ENCODE assay signal across 1 cellular context in genomic region chr17:44899074-44899782, GRCh38.
TF ChIP-seq lines count a peak whose summit lies in the region.

TSS of gene EFTUD2 (minus strand) at chr17:44899445. CDS start at chr17:44894521, 4,924 bp downstream.

TF ChIP-seq in HEK293, 187 proteins besides CTCF, POLR2A, EP300 and RAD21 (continued from another document and continues in another):
- TF ChIP-seq ZSCAN18 (tag by site-specific recombination; IDR thresholded peaks at IDR 0.05): peak; percentile 92; the same call in 1 of the 2 replicates
- peak; percentile 93 for TF ChIP-seq YY2 (tag by site-specific recombination; IDR thresholded peaks at IDR 0.05)
- TF ChIP-seq ZNF324 (tag by site-specific recombination; IDR thresholded peaks at IDR 0.05): peak; percentile 97
- no peak for TF ChIP-seq ZNF677 (tag by site-specific recombination; IDR thresholded peaks at IDR 0.05)
- TF ChIP-seq ZNF785 (tag by site-specific recombination; IDR thresholded peaks at IDR 0.05): no peak
- no peak for TF ChIP-seq ZNF530 (tag by site-specific recombination; IDR thresholded peaks at IDR 0.05; ENCODE audit: low read depth)
- no peak for TF ChIP-seq ZNF223 (tag by site-specific recombination; IDR thresholded peaks at IDR 0.05)
- TF ChIP-seq ZNF416 (tag by site-specific recombination; IDR thresholded peaks at IDR 0.05): no peak
- TF ChIP-seq ZBTB7A (tag by site-specific recombination; IDR thresholded peaks at IDR 0.05; ENCODE audit: low read depth): peak; percentile 76; the same call in 1 of the 2 replicates
- TF ChIP-seq RBAK (tag by site-specific recombination; IDR thresholded peaks at IDR 0.05): no peak
- no peak for TF ChIP-seq ZNF544 (tag by site-specific recombination; IDR thresholded peaks at IDR 0.05)
- TF ChIP-seq WT1 (tag by site-specific recombination; IDR thresholded peaks at IDR 0.05): peak; percentile 49; the same call in 1 of the 2 replicates
- no peak; the same call in 1 of the 2 replicates for TF ChIP-seq ZNF280D (tag by site-specific recombination; IDR thresholded peaks at IDR 0.05)
- no peak for TF ChIP-seq ZNF140 (tag by site-specific recombination; IDR thresholded peaks at IDR 0.05)
- TF ChIP-seq KLF1 (tag by site-specific recombination; IDR thresholded peaks at IDR 0.05): peak; percentile 68; the same call in 1 of the 2 replicates
- peak; percentile 81 for TF ChIP-seq ZBTB21 (tag by site-specific recombination; IDR thresholded peaks at IDR 0.05)
- TF ChIP-seq ZNF623 (tag by site-specific recombination; IDR thresholded peaks at IDR 0.05): no peak
- peak; percentile 28; the same call in 1 of the 2 replicates for TF ChIP-seq ZBTB6 (tag by site-specific recombination; IDR thresholded peaks at IDR 0.05)
- TF ChIP-seq ZBTB1 (tag by site-specific recombination; IDR thresholded peaks at IDR 0.05): 0 out of 2 replicates have a peak, but pooled peaks have one; percentile 4
- no peak for TF ChIP-seq ZNF175 (tag by site-specific recombination; IDR thresholded peaks at IDR 0.05)
- TF ChIP-seq ZNF48 (tag by site-specific recombination; IDR thresholded peaks at IDR 0.05): no peak
- TF ChIP-seq ZNF571 (tag by site-specific recombination; IDR thresholded peaks at IDR 0.05): no peak
- TF ChIP-seq ZNF624 (tag by site-specific recombination; IDR thresholded peaks at IDR 0.05): no peak
- 0 out of 2 replicates have a peak, but pooled peaks have one; percentile 82 for TF ChIP-seq ZNF24 (tag by site-specific recombination; IDR thresholded peaks at IDR 0.05)
- TF ChIP-seq ZNF404 (tag by site-specific recombination; IDR thresholded peaks at IDR 0.05): no peak
- TF ChIP-seq ZNF555 (tag by site-specific recombination; conservative IDR thresholded peaks at IDR 0.05): no peak
- no peak for TF ChIP-seq ZNF549 (tag by site-specific recombination; IDR thresholded peaks at IDR 0.05)
- peak; percentile 28; the same call in 1 of the 2 replicates for TF ChIP-seq ZNF449 (tag by site-specific recombination; IDR thresholded peaks at IDR 0.05)
- no peak for TF ChIP-seq ZFP41 (tag by site-specific recombination; IDR thresholded peaks at IDR 0.05; ENCODE audit: borderline replicate concordance)
- TF ChIP-seq ZNF202 (tag by site-specific recombination; IDR thresholded peaks at IDR 0.05; ENCODE audit: borderline replicate concordance): no peak
- peak; percentile 75; the same call in 1 of the 2 replicates for TF ChIP-seq ZNF610 (tag by site-specific recombination; IDR thresholded peaks at IDR 0.05; ENCODE audit: borderline replicate concordance)
- no peak for TF ChIP-seq BCL6B (tag by site-specific recombination; IDR thresholded peaks at IDR 0.05)
- peak; percentile 8; the same call in 1 of the 2 replicates for TF ChIP-seq ZNF398 (tag by site-specific recombination; IDR thresholded peaks at IDR 0.05)
- no peak for TF ChIP-seq ZNF292 (tag by site-specific recombination; IDR thresholded peaks at IDR 0.05; ENCODE audit: borderline replicate concordance, low read depth)
- no peak for TF ChIP-seq ZNF645 (tag by site-specific recombination; IDR thresholded peaks at IDR 0.05)
- no peak; the same call in 1 of the 2 replicates for TF ChIP-seq PRDM2 (tag by site-specific recombination; IDR thresholded peaks at IDR 0.05; ENCODE audit: borderline replicate concordance)
- peak; percentile 83 for TF ChIP-seq ZNF843 (tag by site-specific recombination; IDR thresholded peaks at IDR 0.05)
- peak; percentile 89 for TF ChIP-seq ZNF2 (tag by site-specific recombination; IDR thresholded peaks at IDR 0.05)
- no peak for TF ChIP-seq ZNF114 (tag by site-specific recombination; IDR thresholded peaks at IDR 0.05)
- TF ChIP-seq ZNF133 (tag by site-specific recombination; IDR thresholded peaks at IDR 0.05): no peak
- 0 out of 2 replicates have a peak, but pooled peaks have one; percentile 15 for TF ChIP-seq ZNF146 (tag by site-specific recombination; IDR thresholded peaks at IDR 0.05)
- no peak for TF ChIP-seq IKZF3 (tag by site-specific recombination; IDR thresholded peaks at IDR 0.05)
- TF ChIP-seq ZNF792 (tag by site-specific recombination; IDR thresholded peaks at IDR 0.05): 0 out of 2 replicates have a peak, but pooled peaks have one; percentile 2
- 0 out of 2 replicates have a peak, but pooled peaks have one; percentile 72 for TF ChIP-seq YY1 (tag by site-specific recombination; IDR thresholded peaks at IDR 0.05)
- peak; percentile 93 for TF ChIP-seq KLF17 (tag by site-specific recombination; IDR thresholded peaks at IDR 0.05)
- no peak for TF ChIP-seq ZNF174 (tag by site-specific recombination; IDR thresholded peaks at IDR 0.05)
- no peak for TF ChIP-seq ZNF830 (tag by site-specific recombination; IDR thresholded peaks at IDR 0.05; ENCODE audit: low read depth)
